Comparison of ENCODE assay signal across 27 cellular contexts in the genomic region with DNA sequence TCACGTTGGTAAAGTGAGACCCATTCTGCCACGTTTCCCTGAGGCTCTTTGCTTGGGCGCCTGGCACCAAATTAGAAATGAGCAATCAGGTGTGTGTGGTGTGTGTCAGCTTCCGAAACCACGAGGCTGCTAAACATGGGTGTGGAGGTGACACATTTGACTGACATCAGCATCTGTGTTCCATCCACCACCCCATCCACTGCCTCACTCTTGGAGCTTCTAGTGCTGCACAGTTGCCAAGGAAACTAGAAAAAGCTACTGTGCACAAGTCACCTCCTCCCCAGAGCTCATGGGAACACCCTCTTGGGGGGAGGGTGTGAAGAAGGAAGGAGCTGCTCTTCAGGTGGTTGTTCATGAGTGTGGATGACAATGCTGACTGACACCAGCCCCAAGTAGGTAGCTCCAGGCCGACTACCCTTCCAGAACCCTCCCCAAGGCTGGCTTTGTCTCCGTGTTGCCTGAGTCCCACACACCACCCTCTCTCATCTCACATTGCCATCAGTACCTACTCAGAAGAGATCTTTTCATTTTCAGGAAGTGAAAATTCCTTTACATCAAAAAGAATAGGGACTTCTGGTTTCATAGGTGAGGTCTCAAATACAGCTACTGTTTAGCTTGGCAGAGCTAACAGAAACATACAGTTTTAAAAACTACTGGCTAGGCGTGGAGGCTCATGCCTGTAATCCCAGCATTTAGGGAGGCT.
A peak's percentile ranks its signal among the peaks of the same experiment; 100 is the strongest.
DNase-seq lines count a peak whose midpoint lies in the region; ATAC-seq and TF ChIP-seq lines count a peak whose summit lies in the region.
"Had no signal": no experiment of that assay in that cellular context is flagged by ENCODE, and none has a peak within 500 bp of the region (broad histone marks: within the 10 kb centered on the region; RNA-seq: fewer than 3 reads in every experiment).

No MANE protein-coding gene starts in this region.

- H3K36me3 Mint-ChIP-seq in activated CD4-positive, alpha-beta T cell treated with anti-CD3 and anti-CD28 coated beads, Interleukin-2, amount 10 ng/mL, durations not matched to agents 24 days and 14 days (ENCODE audit: low read depth), result no peaks in the 10 kb centered on the region
- H3K36me3 Mint-ChIP-seq: CD4-positive, alpha-beta memory T cell; IgD-negative memory B cell; naive thymus-derived CD4-positive, alpha-beta T cell had no signal

- intact Hi-C loops in activated CD4-positive, alpha-beta T cell treated with anti-CD3 and anti-CD28 coated beads, Interleukin-2, amount 10 ng/mL, durations not matched to agents 24 days and 14 days (cut with micrococcal nuclease), result no loop called here

- H3K9me3 Mint-ChIP-seq in activated CD4-positive, alpha-beta T cell treated with anti-CD3 and anti-CD28 coated beads, Interleukin-2, amount 10 ng/mL, durations not matched to agents 24 days and 14 days, result no peaks in the 10 kb centered on the region
- H3K9me3 Mint-ChIP-seq: activated T-cell treated with anti-CD3 and anti-CD28 coated beads, Interleukin-2, amount 50 U/mL, for 4 hours; IgD-negative memory B cell; T-helper 2 cell treated with Interferon-gamma antibody and Interleukin-4, amounts not matched to agents 5 μg/mL and 100 μg/mL, for 36 hours had no signal

- TF ChIP-seq POLR2A in erythroblast (IDR thresholded peaks at IDR 0.05; ENCODE audit: low read length), result no peak

- no peak overlapping the region for H3K4me3 Mint-ChIP-seq in activated CD4-positive, alpha-beta T cell treated with anti-CD3 and anti-CD28 coated beads, Interleukin-2, amount 10 ng/mL, durations not matched to agents 24 days and 14 days
- H3K4me3 Mint-ChIP-seq: activated T-cell treated with anti-CD3 and anti-CD28 coated beads, Interleukin-2, amount 50 U/mL, for 4 hours; CD4-positive, alpha-beta memory T cell; effector memory CD8-positive, alpha-beta T cell; IgD-negative memory B cell; naive thymus-derived CD4-positive, alpha-beta T cell; T-helper 2 cell treated with Interferon-gamma antibody and Interleukin-4, amounts not matched to agents 5 μg/mL and 100 μg/mL, for 36 hours had no signal

- H3K4me1 Mint-ChIP-seq in activated CD4-positive, alpha-beta T cell treated with anti-CD3 and anti-CD28 coated beads, Interleukin-2, amount 10 ng/mL, durations not matched to agents 24 days and 14 days, result no peaks in the 10 kb centered on the region
- H3K4me1 Mint-ChIP-seq: CD4-positive, alpha-beta memory T cell; naive thymus-derived CD4-positive, alpha-beta T cell had no signal

- DNase-seq in activated CD4-positive, alpha-beta T cell treated with anti-CD3 and anti-CD28 coated beads for 48 hours, result peak; percentile 13
- no peak for DNase-seq in activated CD4-positive, alpha-beta T cell treated with anti-CD3 and anti-CD28 coated beads, Interleukin-2, amount 10 ng/mL, durations not matched to agents 24 days and 14 days
- DNase-seq in RKO (ENCODE audit: low spot score) (peak; percentile 38), islet precursor cell (peak; percentile 4), erythroblast (lab: John Stamatoyannopoulos, UW) (no peak), NCI-H524 treated with DMSO at 0.1 percent for 48 hours (lab: John Stamatoyannopoulos, UW) (no peak)
- DNase-seq in stimulated activated CD4-positive, alpha-beta T cell treated with anti-CD3 and anti-CD28 coated beads, Interleukin-4, amount 100 ng/mL, for 1 hour, result no peak
- DNase-seq: activated CD4-positive, alpha-beta T cell treated with anti-CD3 and anti-CD28 coated beads for 4 hours; activated naive CD4-positive, alpha-beta T cell; activated T-cell treated with anti-CD3 and anti-CD28 coated beads, Interleukin-2, amount 50 U/mL, for 4 hours; CD4-positive, alpha-beta memory T cell; colonic mucosa; DMS 273 treated with DMSO at 0.1 percent for 48 hours; effector memory CD8-positive, alpha-beta T cell; foreskin melanocyte; left ventricle myocardium inferior; MG63; naive thymus-derived CD4-positive, alpha-beta T cell; NCI-H1417 treated with DMSO at 0.1 percent for 48 hours; NCI-H526 treated with DMSO at 0.1 percent for 48 hours; ovary; spleen; stimulated activated CD4-positive, alpha-beta T cell treated with anti-CD3 and anti-CD28 coated beads, Interleukin-4, amount 100 ng/mL, for 4 hours; stomach had no signal

- H3K27ac Mint-ChIP-seq in activated CD4-positive, alpha-beta T cell treated with anti-CD3 and anti-CD28 coated beads, Interleukin-2, amount 10 ng/mL, durations not matched to agents 24 days and 14 days, result no peak overlapping the region
- H3K27ac Mint-ChIP-seq: CD4-positive, alpha-beta memory T cell; effector memory CD8-positive, alpha-beta T cell; naive thymus-derived CD4-positive, alpha-beta T cell; T-helper 2 cell treated with Interferon-gamma antibody and Interleukin-4, amounts not matched to agents 5 μg/mL and 100 μg/mL, for 36 hours had no signal

- peaks cover 6% of the 10 kb centered on the region for H3K27me3 Mint-ChIP-seq in activated CD4-positive, alpha-beta T cell treated with anti-CD3 and anti-CD28 coated beads, Interleukin-2, amount 10 ng/mL, durations not matched to agents 24 days and 14 days

- ATAC-seq in GM19035 (IDR thresholded peaks at IDR 0.05; ENCODE audit: unreplicated experiment), result no peak
- ATAC-seq: activated T-cell treated with anti-CD3 and anti-CD28 coated beads, Interleukin-2, amount 50 U/mL, for 4 hours; effector memory CD8-positive, alpha-beta T cell; naive thymus-derived CD4-positive, alpha-beta T cell had no signal

Comparison
In these comparisons a context has a peak if more than half of its experiments do, and no peak if none do; other contexts are left out.
1. DNase-seq: peak in activated CD4-positive, alpha-beta T cell treated with anti-CD3 and anti-CD28 coated beads for 48 hours (single experiment), RKO (single experiment) and islet precursor cell (single experiment); none in activated CD4-positive, alpha-beta T cell treated with anti-CD3 and anti-CD28 coated beads, Interleukin-2, amount 10 ng/mL, durations not matched to agents 24 days and 14 days (single experiment), erythroblast (0 of 2), NCI-H524 treated with DMSO at 0.1 percent for 48 hours (single experiment) and stimulated activated CD4-positive, alpha-beta T cell treated with anti-CD3 and anti-CD28 coated beads, Interleukin-4, amount 100 ng/mL, for 1 hour (single experiment).